ENCODE assay signal across 1 cellular context in genomic region chr20:35663516-35663812, GRCh38.
TF ChIP-seq lines count a peak whose summit lies in the region.

No MANE protein-coding gene starts in this region.

TF ChIP-seq in HepG2, 621 proteins besides CTCF, POLR2A, EP300 and RAD21:
- TF ChIP-seq ZNF441 (CRISPR knock-in tag; IDR thresholded peaks at IDR 0.05; ENCODE audit: borderline replicate concordance) (0 out of 2 replicates have a peak, but pooled peaks have one; percentile 43), ZBTB26 (CRISPR knock-in tag; IDR thresholded peaks at IDR 0.05; ENCODE audit: borderline replicate concordance) (no peak), POLR2AphosphoS2 (IDR thresholded peaks at IDR 0.05; ENCODE audit: low read depth, low read length) (0 out of 2 replicates have a peak, but pooled peaks have one; percentile 17), ZMAT3 (CRISPR knock-in tag; conservative IDR thresholded peaks at IDR 0.05) (0 out of 2 replicates have a peak, but pooled peaks have one; percentile 6)
